10 cellular contexts compared by ENCODE assay signal in the genomic region with DNA sequence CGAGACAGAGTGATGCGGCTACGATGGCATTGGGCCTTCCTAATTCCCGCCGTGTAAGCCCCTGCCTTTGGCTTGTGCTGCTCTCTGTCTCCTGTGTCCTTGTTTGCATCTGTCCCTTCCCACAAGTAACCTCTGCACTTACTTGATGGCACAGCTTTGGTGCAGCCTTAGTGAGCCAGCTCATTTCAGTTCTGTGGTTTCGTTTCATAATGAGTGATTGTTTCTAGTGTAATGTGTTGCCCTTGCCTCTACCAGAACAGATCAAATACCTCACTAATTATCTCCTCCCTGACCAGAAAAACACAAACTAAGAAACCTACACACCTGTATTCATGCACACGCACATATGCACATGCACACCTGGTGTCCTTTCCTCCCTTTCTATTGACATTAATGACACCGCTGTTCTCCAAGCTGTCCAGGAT.
DNase-seq lines count a peak whose midpoint lies in the region; ATAC-seq and TF ChIP-seq lines count a peak whose summit lies in the region.
"Had no signal": no experiment of that assay in that cellular context is flagged by ENCODE, and none has a peak within 500 bp of the region (broad histone marks: within the 10 kb centered on the region; RNA-seq: fewer than 3 reads in every experiment).

No MANE protein-coding gene starts in this region.

- H3K36me3 ChIP-seq in endocrine pancreas (ENCODE audit: control insufficient read depth, insufficient read depth, low read length), result no peaks in the 10 kb centered on the region

- H3K4me1 Mint-ChIP-seq in effector memory CD8-positive, alpha-beta T cell (ENCODE audit: low read depth in 2 of 2), result peaks cover 7% of the 10 kb centered on the region in 2 donors
- H3K4me1 Mint-ChIP-seq: activated naive CD4-positive, alpha-beta T cell treated with anti-CD3 and anti-CD28 coated beads, Interleukin-2, amount 50 U/mL, for 24 hours had no signal

- H3K4me1 ChIP-seq in endocrine pancreas (ENCODE audit: control insufficient read depth, insufficient read depth, low read length), result peaks cover 13% of the 10 kb centered on the region

- H3K4me3 Mint-ChIP-seq in effector memory CD8-positive, alpha-beta T cell, result no peak overlapping the region
- H3K4me3 Mint-ChIP-seq: activated naive CD4-positive, alpha-beta T cell treated with anti-CD3 and anti-CD28 coated beads, Interleukin-2, amount 50 U/mL, for 24 hours had no signal

- no peak overlapping the region for H3K9ac ChIP-seq in endocrine pancreas (ENCODE audit: control insufficient read depth, insufficient read depth, low read length)

- no peaks in the 10 kb centered on the region for H3K9me3 Mint-ChIP-seq in effector memory CD8-positive, alpha-beta T cell
- H3K9me3 Mint-ChIP-seq: activated naive CD4-positive, alpha-beta T cell treated with anti-CD3 and anti-CD28 coated beads, Interleukin-2, amount 50 U/mL, for 24 hours had no signal

- no peaks in the 10 kb centered on the region for H3K36me3 Mint-ChIP-seq in effector memory CD8-positive, alpha-beta T cell (ENCODE audit: insufficient read depth)
- H3K36me3 Mint-ChIP-seq: activated naive CD4-positive, alpha-beta T cell treated with anti-CD3 and anti-CD28 coated beads, Interleukin-2, amount 50 U/mL, for 24 hours had no signal

- peak overlapping the region; percentile 2 for H3K4me3 ChIP-seq in endocrine pancreas (ENCODE audit: control insufficient read depth, insufficient read depth, low read length)

- H3K27me3 Mint-ChIP-seq in effector memory CD8-positive, alpha-beta T cell, result peaks cover 12 to 15% of the 10 kb centered on the region in 2 donors
- H3K27me3 Mint-ChIP-seq: activated naive CD4-positive, alpha-beta T cell treated with anti-CD3 and anti-CD28 coated beads, Interleukin-2, amount 50 U/mL, for 24 hours had no signal

- no peaks in the 10 kb centered on the region for H3K9me3 ChIP-seq in endocrine pancreas (ENCODE audit: control insufficient read depth, low read length)

- DNase-seq in NCI-H510A treated with DMSO at 0.1 percent for 48 hours (lab: John Stamatoyannopoulos, UW) (peak; percentile 38), NCI-H510A (lab: John Stamatoyannopoulos, UW) (no peak), D341Med (ENCODE audit: low spot score) (no peak)
- DNase-seq in effector memory CD8-positive, alpha-beta T cell, result no peak
- DNase-seq: erythroblast had no signal

- no peaks in the 10 kb centered on the region for H3K27me3 ChIP-seq in endocrine pancreas (ENCODE audit: control insufficient read depth, insufficient read depth, low read length)

- ATAC-seq in GM21447 (IDR thresholded peaks at IDR 0.05; ENCODE audit: unreplicated experiment) (peak; percentile 70), HG03469 (IDR thresholded peaks at IDR 0.05; ENCODE audit: unreplicated experiment) (peak; percentile 75), GM18505 (IDR thresholded peaks at IDR 0.05; ENCODE audit: unreplicated experiment) (no peak)
- no peak for ATAC-seq in effector memory CD8-positive, alpha-beta T cell (replicated peaks)

- no peak overlapping the region for H3K27ac Mint-ChIP-seq in effector memory CD8-positive, alpha-beta T cell
- H3K27ac Mint-ChIP-seq: activated naive CD4-positive, alpha-beta T cell treated with anti-CD3 and anti-CD28 coated beads, Interleukin-2, amount 50 U/mL, for 24 hours had no signal

- no peak for TF ChIP-seq POLR2A in GM18505 (IDR thresholded peaks at IDR 0.05; ENCODE audit: borderline replicate concordance, extremely low read depth, insufficient read depth, insufficient read length)

Comparison
In these comparisons a context has a peak if more than half of its experiments do, and no peak if none do; other contexts are left out.
1. ATAC-seq: peak in GM21447 (single experiment) and HG03469 (single experiment); none in GM18505 (single experiment) and effector memory CD8-positive, alpha-beta T cell (single experiment).